8 cellular contexts compared by ENCODE assay signal in genomic region chr1:226002667-226003501, GRCh38. TPM values are rescaled to one million over a fixed set of nuclear protein-coding genes. Genes with fewer than 3 reads are reported as not detected.
A peak's percentile ranks its signal among the peaks of the same experiment; 100 is the strongest.
DNase-seq lines count a peak whose midpoint lies in the region; ATAC-seq, FAIRE-seq and TF ChIP-seq lines count a peak whose summit lies in the region.

No MANE protein-coding gene starts in this region.

- H3K4me1 Mint-ChIP-seq in CD8-positive, alpha-beta T cell (ENCODE audit: low read depth) = peaks cover 53% of the 10 kb centered on the region
- H3K4me1 Mint-ChIP-seq in type B pancreatic cell (ENCODE audit: unreplicated experiment) = peaks cover 21% of the 10 kb centered on the region

- H3K27me3 ChIP-seq in CD8-positive, alpha-beta T cell (ENCODE audit: insufficient read depth, low read length) = no peaks in the 10 kb centered on the region
- H3K27me3 ChIP-seq in bronchial epithelial cell (ENCODE audit: control insufficient read depth, insufficient read depth, low read length) = no peaks in the 10 kb centered on the region

- peak overlapping the region; percentile 98 for H3K27ac Mint-ChIP-seq in CD8-positive, alpha-beta T cell
- peak overlapping the region; percentile 88 for H3K27ac Mint-ChIP-seq in type B pancreatic cell

- H3K4me3 Mint-ChIP-seq in CD8-positive, alpha-beta T cell = peak overlapping the region; percentile 45
- H3K4me3 Mint-ChIP-seq in type B pancreatic cell = peak overlapping the region; percentile 15

- intact Hi-C loops in CD8-positive, alpha-beta T cell (cut with DNase I, micrococcal nuclease) = loop anchor here in 1 of 2 experiments (5.0 kb wide), 1 partner anchor 934 kb away; no protein-coding TSS in a partner anchor
- intact Hi-C loops in left colon (cut with DNase I, micrococcal nuclease) = no loop called here

- no peaks in the 10 kb centered on the region for H3K9me3 Mint-ChIP-seq in CD8-positive, alpha-beta T cell
- H3K9me3 Mint-ChIP-seq in type B pancreatic cell = no peaks in the 10 kb centered on the region

- POLR2A ChIA-PET in CD8-positive, alpha-beta T cell (lab: Charles Lee) = interaction anchor here (1.8 to 2.1 kb wide), 2 partner anchors 60 to 62 kb away, joined by 6 to 14 read pairs; partner anchors contain the start of gene H3-3A

- no peak overlapping the region for H3K4me3 ChIP-seq in CD8-positive, alpha-beta T cell (ENCODE audit: low read depth, low read length)
- no peak overlapping the region for H3K4me3 ChIP-seq in bronchial epithelial cell (ENCODE audit: low read depth, low read length)

- CTCF ChIA-PET in CD8-positive, alpha-beta T cell (lab: Charles Lee) = interaction anchor here (1.4 kb wide), 1 partner anchor 62 kb away, joined by 3 read pairs; no protein-coding TSS in a partner anchor

- no peaks in the 10 kb centered on the region for H3K9me3 ChIP-seq in CD8-positive, alpha-beta T cell (ENCODE audit: low read length)

- H3K27ac ChIP-seq in CD8-positive, alpha-beta T cell (ENCODE audit: low read depth, low read length) = peak overlapping the region; percentile 99

- peak in 1 of 7 experiments; percentile 32 for DNase-seq in CD8-positive, alpha-beta T cell
- DNase-seq in HT1080 (ENCODE audit: low read depth) (peak; percentile 27), OCI-M1 (lab: John Stamatoyannopoulos, UW) (peak; percentile 94), bronchial epithelial cell (ENCODE audit: low read depth) (peak; percentile 21), left colon (peak; percentile 64 to 73), type B pancreatic cell (ENCODE audit: extremely low spot score, unreplicated experiment) (no peak), omental fat pad (ENCODE audit: low spot score) (no peak), glomerular visceral epithelial cell (ENCODE audit: extremely low spot score) (no peak)

- no peaks in the 10 kb centered on the region for H3K27me3 Mint-ChIP-seq in CD8-positive, alpha-beta T cell (ENCODE audit: low read depth)
- no peaks in the 10 kb centered on the region for H3K27me3 Mint-ChIP-seq in type B pancreatic cell

- no peak for TF ChIP-seq CTCF in CD8-positive, alpha-beta T cell (IDR thresholded peaks at IDR 0.05)
- TF ChIP-seq CTCF in bronchial epithelial cell (IDR thresholded peaks at IDR 0.05; ENCODE audit: insufficient read depth, low read length, severe bottlenecking) = no peak
- no peak for TF ChIP-seq CTCF in type B pancreatic cell (conservative IDR thresholded peaks at IDR 0.05)
- TF ChIP-seq CTCF in omental fat pad (IDR thresholded peaks at IDR 0.05) = no peak

- FAIRE-seq in bronchial epithelial cell (lab: Jason Lieb, UNC) = no peak

- ATAC-seq in CD8-positive, alpha-beta T cell = no peak
- ATAC-seq in left colon (peak; percentile 23), omental fat pad (ENCODE audit: low FRiP score) (no peak)

- no peaks in the 10 kb centered on the region for H3K36me3 ChIP-seq in CD8-positive, alpha-beta T cell (ENCODE audit: insufficient read depth, low read length)
- no peaks in the 10 kb centered on the region for H3K36me3 ChIP-seq in bronchial epithelial cell (ENCODE audit: control insufficient read depth, insufficient read depth, low read length)

- H3K36me3 Mint-ChIP-seq in CD8-positive, alpha-beta T cell = peaks cover 9% of the 10 kb centered on the region
- H3K36me3 Mint-ChIP-seq in type B pancreatic cell = no peaks in the 10 kb centered on the region

- peaks cover 61% of the 10 kb centered on the region for H3K4me1 ChIP-seq in CD8-positive, alpha-beta T cell (ENCODE audit: insufficient read depth, low read length)

RNA-seq across cellular contexts. Expression of gene SDE2, which starts 3.7 kb away (rescaled TPM):
- 10 to 100 TPM; 53.3 to 55.3 TPM for total RNA-seq in CD8-positive, alpha-beta T cell
- 13.5 and 15.9 TPM in 2 replicates for total RNA-seq in HT1080 (2014; rRNA removed; shearing (Covaris generic))
- polyA plus RNA-seq in HT1080 (2015; cell fraction: cytosol; rRNA removed) = 18.2 and 19.4 TPM in 2 replicates
- polyA plus RNA-seq in HT1080 (2015; cell fraction: nucleus; rRNA removed) = 18.8 and 21.0 TPM in 2 replicates
- total RNA-seq in bronchial epithelial cell (41.1 and 46.1 TPM in 2 replicates), left colon (10 to 100 TPM; 16.2 to 16.4 TPM), type B pancreatic cell (ENCODE audit: low replicate concordance) (15.0 and 15.1 TPM in 2 replicates), omental fat pad (10 to 100 TPM; 18.0 to 42.3 (median 21.5) TPM)

RNA-seq across cellular contexts. Expression of gene H3-3A, which starts 59.6 kb away (rescaled TPM):
- 100 to 1,000 TPM; 439 to 447 TPM for total RNA-seq in CD8-positive, alpha-beta T cell
- total RNA-seq in HT1080 (2014; rRNA removed; shearing (Covaris generic)) = 191 and 346 TPM in 2 replicates
- polyA plus RNA-seq in HT1080 (2015; cell fraction: cytosol; rRNA removed) = 637 and 691 TPM in 2 replicates
- polyA plus RNA-seq in HT1080 (2015; cell fraction: nucleus; rRNA removed) = 318 and 369 TPM in 2 replicates
- total RNA-seq in bronchial epithelial cell (84.8 and 123 TPM in 2 replicates), left colon (100 to 1,000 TPM; 743 to 759 TPM), type B pancreatic cell (ENCODE audit: low replicate concordance) (684 and 873 TPM in 2 replicates), omental fat pad (100 to 1,000 TPM; 284 to 317 (median 305) TPM)

Comparison
In these comparisons a context has a peak if more than half of its experiments do, and no peak if none do; other contexts are left out.
1. DNase-seq: peak in HT1080 (single experiment), OCI-M1 (single experiment), bronchial epithelial cell (single experiment) and left colon (2 of 2); none in type B pancreatic cell (single experiment), omental fat pad (single experiment) and glomerular visceral epithelial cell (single experiment).